ENCODE assay signal across 8 cellular contexts in the genomic region with DNA sequence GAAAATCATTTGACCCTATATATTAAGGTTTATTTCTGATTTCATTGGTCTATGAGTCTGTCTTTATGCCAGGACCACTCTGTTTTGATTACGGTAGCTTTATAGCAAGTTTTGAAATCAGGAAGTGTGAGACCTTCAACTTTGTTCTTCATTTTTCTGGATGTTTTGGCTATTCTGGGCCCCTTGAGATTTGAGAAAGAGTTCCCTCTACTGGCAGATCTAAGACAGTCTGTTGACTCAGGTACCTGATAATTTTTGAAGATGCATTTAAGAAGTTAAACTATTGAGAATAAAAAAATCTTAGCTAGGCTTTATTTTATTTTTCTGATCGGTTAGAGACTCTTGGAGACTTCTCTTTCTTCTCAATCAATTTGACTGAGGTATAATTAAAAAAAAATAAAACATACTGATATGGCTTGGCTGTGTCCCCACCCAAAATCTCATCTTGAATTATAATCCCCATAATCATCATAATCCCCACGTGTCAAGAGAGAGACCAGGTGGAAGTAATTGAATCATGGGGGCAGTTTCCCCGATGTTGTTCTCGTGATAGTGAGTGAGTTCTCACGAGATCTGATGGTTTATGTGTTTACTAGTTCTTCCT.
DNase-seq lines count a peak whose midpoint lies in the region; ATAC-seq, FAIRE-seq and TF ChIP-seq lines count a peak whose summit lies in the region.

No MANE protein-coding gene starts in this region.

- in situ Hi-C loops in SK-MEL-5 (cut with HindIII; ENCODE audit: low pct_unique_long_range_greater_than_20kb, low sequenced_read_pairs): no loop called here

- no peak overlapping the region for H3K27ac ChIP-seq in hepatocyte
- no peak overlapping the region for H3K27ac ChIP-seq in aorta (ENCODE audit: low read depth in 1 of 2, low read length in 2 of 2)

- no peaks in the 10 kb centered on the region for H3K79me2 ChIP-seq in hepatocyte

- H3K36me3 ChIP-seq in hepatocyte (replicated peaks; ENCODE audit: insufficient read depth, low read depth) (no peaks in the 10 kb centered on the region), aorta (ENCODE audit: control insufficient read depth in 1 of 2, insufficient read depth in 2 of 2, low read length in 1 of 2) (no peaks in the 10 kb centered on the region)

- intact Hi-C loops in aorta (cut with DNase I): no loop called here

- H3K9me3 ChIP-seq in hepatocyte (ENCODE audit: low read depth) (no peaks in the 10 kb centered on the region), aorta (ENCODE audit: control insufficient read depth, low read length) (no peaks in the 10 kb centered on the region)

- DNase-seq in SK-MEL-5 (ENCODE audit: low read depth, low spot score): peak; percentile 78
- peak; percentile 23 for DNase-seq in hepatocyte (ENCODE audit: low spot score)
- no peak for DNase-seq in cerebellum (ENCODE audit: low spot score)
- DNase-seq in amniotic stem cell (lab: John Stamatoyannopoulos, UW): no peak
- no peak for DNase-seq in aorta

- WGBS in hepatocyte (ENCODE audit: low lambda C conversion rate, missing lambda C conversion rate): 62% methylated on average over 6 of the region's 6 CpGs
- WGBS in aorta, 2 donors: 62 to 71% methylated on average over 6 of the region's 6 CpGs

- H4K20me1 ChIP-seq in hepatocyte (ENCODE audit: insufficient read depth, poor library complexity, severe bottlenecking): no peaks in the 10 kb centered on the region

- H3K4me3 ChIP-seq in hepatocyte (no peak overlapping the region), aorta (ENCODE audit: low read length in 2 of 2) (no peak overlapping the region)

- no peaks in the 10 kb centered on the region for H3K9me2 ChIP-seq in hepatocyte (replicated peaks; ENCODE audit: insufficient read depth)

- peak; percentile 97 for FAIRE-seq in G401.6 (lab: Jason Lieb, UNC)

- TF ChIP-seq EP300 in Ishikawa (IDR thresholded peaks at IDR 0.05; ENCODE audit: borderline replicate concordance): no peak

- peaks cover 3% of the 10 kb centered on the region for H3K27me3 ChIP-seq in hepatocyte
- no peaks in the 10 kb centered on the region for H3K27me3 ChIP-seq in aorta (ENCODE audit: control insufficient read depth in 1 of 2, insufficient read depth in 2 of 2, low read length in 1 of 2)

- H3K4me2 ChIP-seq in hepatocyte: no peak overlapping the region

- TF ChIP-seq RAD21 in Ishikawa (IDR thresholded peaks at IDR 0.05; ENCODE audit: low read depth): peak; percentile 56

- no peak overlapping the region for H2AFZ ChIP-seq in hepatocyte

- H3K4me1 ChIP-seq in hepatocyte (ENCODE audit: insufficient read depth): peaks cover 6% of the 10 kb centered on the region
- H3K4me1 ChIP-seq in aorta (ENCODE audit: control insufficient read depth in 1 of 2, insufficient read depth in 2 of 2, low read length in 2 of 2): no peaks in the 10 kb centered on the region

- no peak for ATAC-seq in HG03571 (IDR thresholded peaks at IDR 0.05; ENCODE audit: unreplicated experiment)
- ATAC-seq in aorta (ENCODE audit: low FRiP score): no peak

- TF ChIP-seq CTCF in hepatocyte (IDR thresholded peaks at IDR 0.05; ENCODE audit: poor library complexity): peak; percentile 60

TF ChIP-seq in Ishikawa, 13 proteins besides CTCF, POLR2A, EP300 and RAD21:
- TF ChIP-seq FOXM1 (IDR thresholded peaks at IDR 0.05; ENCODE audit: borderline replicate concordance, low read depth) (no peak), NFIC (IDR thresholded peaks at IDR 0.05) (no peak), CEBPB (IDR thresholded peaks at IDR 0.05) (no peak), TEAD4 (IDR thresholded peaks at IDR 0.05) (no peak), TCF12 (IDR thresholded peaks at IDR 0.05; ENCODE audit: low read depth) (no peak), EGR1 (IDR thresholded peaks at IDR 0.05) (no peak), CREB1 (IDR thresholded peaks at IDR 0.05; ENCODE audit: low read depth) (no peak), USF1 (IDR thresholded peaks at IDR 0.05) (no peak), REST (IDR thresholded peaks at IDR 0.05; ENCODE audit: low read depth) (no peak), YY1 (IDR thresholded peaks at IDR 0.05; ENCODE audit: low read depth) (no peak), TAF1 (IDR thresholded peaks at IDR 0.05; ENCODE audit: low read depth) (no peak)
- TF ChIP-seq, protein P1, sequence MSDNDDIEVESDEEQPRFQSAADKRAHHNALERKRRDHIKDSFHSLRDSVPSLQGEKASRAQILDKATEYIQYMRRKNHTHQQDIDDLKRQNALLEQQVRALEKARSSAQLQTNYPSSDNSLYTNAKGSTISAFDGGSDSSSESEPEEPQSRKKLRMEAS (IDR thresholded peaks at IDR 0.05): no peak

Comparison
In these comparisons a context has a peak if more than half of its experiments do, and no peak if none do; other contexts are left out.
1. DNase-seq: peak in SK-MEL-5 (single experiment) and hepatocyte (single experiment); none in cerebellum (single experiment), amniotic stem cell (single experiment) and aorta (0 of 2).